In genomic region chr6:51827580-51827979, GRCh38 we compare ENCODE assay signal across 25 cellular contexts.
"Had no signal": no experiment of that assay in that cellular context is flagged by ENCODE, and none has a peak within 500 bp of the region (broad histone marks: within the 10 kb centered on the region; RNA-seq: fewer than 3 reads in every experiment).

No MANE protein-coding gene starts in this region.

- FAIRE-seq: astrocyte had no signal

- H3K36me3 Mint-ChIP-seq: activated naive CD8-positive, alpha-beta T cell; brain had no signal

- H3K27ac ChIP-seq: Peyer's patch, RWPE1, SJCRH30, WERI-Rb-1 had no signal

- H3K4me3 Mint-ChIP-seq: activated CD8-positive, alpha-beta T cell treated with anti-CD3 and anti-CD28 coated beads, Interleukin-2, amount 10 ng/mL, durations not matched to agents 7 days and 5 days; activated naive CD8-positive, alpha-beta T cell; activated T-helper 1 cell treated with anti-CD3 and anti-CD28 coated beads, Interleukin-12 subunit alpha, Interleukin-12 subunit beta, Interleukin-2, Interleukin-4 antibody, amounts not matched to agents 30 ng/mL and 10 ng/mL and 1 ng/mL, durations not matched to agents 14 hours and 24 hours and 36 hours; brain; central memory CD8-positive, alpha-beta T cell had no signal

- H3K9me3 Mint-ChIP-seq: activated T-helper 1 cell treated with anti-CD3 and anti-CD28 coated beads, Interleukin-12 subunit alpha, Interleukin-12 subunit beta, Interleukin-2, Interleukin-4 antibody, amounts not matched to agents 30 ng/mL and 10 ng/mL and 1 ng/mL, durations not matched to agents 14 hours and 24 hours and 36 hours; brain; central memory CD8-positive, alpha-beta T cell had no signal

- ATAC-seq: activated CD4-positive, CD25-positive, alpha-beta regulatory T cell treated with anti-CD3 and anti-CD28 coated beads, Interleukin-2, amount 50 U/mL, for 24 hours; activated CD8-positive, alpha-beta T cell treated with anti-CD3 and anti-CD28 coated beads, Interleukin-2, amount 10 ng/mL, durations not matched to agents 7 days and 5 days had no signal

- H3K4me1 ChIP-seq: Peyer's patch, SJCRH30 had no signal

- H3K4me1 Mint-ChIP-seq: brain; central memory CD8-positive, alpha-beta T cell had no signal

- H3K27me3 Mint-ChIP-seq: activated naive CD8-positive, alpha-beta T cell; central memory CD8-positive, alpha-beta T cell had no signal

- H3K4me2 ChIP-seq: SK-N-SH had no signal

- H3K4me3 ChIP-seq: Peyer's patch, SJCRH30 had no signal

- H3K27ac Mint-ChIP-seq: activated CD8-positive, alpha-beta T cell treated with anti-CD3 and anti-CD28 coated beads, Interleukin-2, amount 10 ng/mL, durations not matched to agents 7 days and 5 days; activated naive CD8-positive, alpha-beta T cell; activated T-helper 1 cell treated with anti-CD3 and anti-CD28 coated beads, Interleukin-12 subunit alpha, Interleukin-12 subunit beta, Interleukin-2, Interleukin-4 antibody, amounts not matched to agents 30 ng/mL and 10 ng/mL and 1 ng/mL, durations not matched to agents 14 hours and 24 hours and 36 hours; brain had no signal

- H3K27me3 ChIP-seq: Peyer's patch, SJCRH30 had no signal

- H3K9me2 ChIP-seq: SK-N-SH had no signal

- H3K36me3 ChIP-seq: Peyer's patch, SJCRH30, WERI-Rb-1 had no signal

- DNase-seq: activated CD4-positive, alpha-beta T cell treated with anti-CD3 and anti-CD28 coated beads for 4 hours; activated CD8-positive, alpha-beta memory T cell treated with anti-CD3 and anti-CD28 coated beads, Interleukin-2, amount 50 U/mL, for 48 hours; activated CD8-positive, alpha-beta T cell treated with anti-CD3 and anti-CD28 coated beads, Interleukin-2, amount 10 ng/mL, durations not matched to agents 7 days and 5 days; activated effector memory CD4-positive, alpha-beta T cell treated with Interleukin-2 at 50 U/mL for 16 hours; activated naive CD4-positive, alpha-beta T cell treated with Interleukin-2 at 50 U/mL for 16 hours; activated T-cell treated with anti-CD3 and anti-CD28 coated beads, Interleukin-2, amount 50 U/mL, for 1 hour; amygdala; MM.1S; NCI-H1105; NCI-H1436; NCI-H187; NK-92 treated with Interleukin-12 subunit alpha and Interleukin-12 subunit beta, amount 100 ng/mL, for 24 hours; Peyer's patch; Right ventricle myocardium superior; SJCRH30; SK-N-SH; T-helper 1 cell; WERI-Rb-1 had no signal
